1 cellular context compared by ENCODE assay signal in the genomic region with DNA sequence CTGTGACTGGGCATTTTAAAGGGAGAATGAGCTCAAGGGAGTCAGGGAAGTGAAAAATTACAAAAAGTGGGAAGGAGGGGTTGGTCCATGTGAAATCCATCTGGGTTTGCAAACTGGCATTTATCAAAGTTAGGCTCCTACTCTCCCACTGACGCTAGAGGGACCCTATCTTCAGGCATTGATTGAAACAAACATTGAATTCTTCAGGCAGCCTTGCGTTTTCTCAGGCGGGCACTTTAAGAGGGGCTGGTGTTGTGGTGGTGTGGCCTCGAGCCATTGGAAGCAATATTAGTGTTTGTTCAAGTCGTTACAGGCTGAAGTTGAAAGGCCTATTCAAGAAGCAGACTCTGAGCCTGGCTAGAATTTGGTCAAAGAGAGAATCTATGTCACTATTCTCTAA.
TF ChIP-seq lines count a peak whose summit lies in the region.

No MANE protein-coding gene starts in this region.

TF ChIP-seq in HepG2, 621 proteins besides CTCF, POLR2A, EP300 and RAD21:
- no peak for TF ChIP-seq MAFF (IDR thresholded peaks at IDR 0.05; ENCODE audit: low read depth, low read length)
- no peak for TF ChIP-seq CEBPG (CRISPR knock-in tag; IDR thresholded peaks at IDR 0.05)
- TF ChIP-seq ZNF501 (CRISPR knock-in tag; IDR thresholded peaks at IDR 0.05), result 0 out of 2 replicates have a peak, but pooled peaks have one; percentile 27
- TF ChIP-seq, protein P1, sequence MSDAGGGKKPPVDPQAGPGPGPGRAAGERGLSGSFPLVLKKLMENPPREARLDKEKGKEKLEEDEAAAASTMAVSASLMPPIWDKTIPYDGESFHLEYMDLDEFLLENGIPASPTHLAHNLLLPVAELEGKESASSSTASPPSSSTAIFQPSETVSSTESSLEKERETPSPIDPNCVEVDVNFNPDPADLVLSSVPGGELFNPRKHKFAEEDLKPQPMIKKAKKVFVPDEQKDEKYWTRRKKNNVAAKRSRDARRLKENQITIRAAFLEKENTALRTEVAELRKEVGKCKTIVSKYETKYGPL (CRISPR knock-in tag; IDR thresholded peaks at IDR 0.05), result no peak
- no peak for TF ChIP-seq ZFP37 (CRISPR knock-in tag; IDR thresholded peaks at IDR 0.05; ENCODE audit: borderline replicate concordance)
- no peak for TF ChIP-seq ZNF430 (CRISPR knock-in tag; IDR thresholded peaks at IDR 0.05)
- no peak for TF ChIP-seq ZNF878 (CRISPR knock-in tag; IDR thresholded peaks at IDR 0.05)
- TF ChIP-seq ZNF546 (CRISPR knock-in tag; conservative IDR thresholded peaks at IDR 0.05), result no peak
- no peak for TF ChIP-seq ZFP36 (IDR thresholded peaks at IDR 0.05; ENCODE audit: borderline replicate concordance, low read depth, low read length, partially characterized antibody)
- TF ChIP-seq STAG1 (CRISPR knock-in tag; IDR thresholded peaks at IDR 0.05), result peak; percentile 53
- no peak for TF ChIP-seq NFKBIZ (CRISPR knock-in tag; IDR thresholded peaks at IDR 0.05)
- no peak for TF ChIP-seq NCOA5 (CRISPR knock-in tag; IDR thresholded peaks at IDR 0.05)
- 0 out of 2 replicates have a peak, but pooled peaks have one; percentile 2 for TF ChIP-seq ZNF563 (CRISPR knock-in tag; IDR thresholded peaks at IDR 0.05)
- TF ChIP-seq RFX3 (CRISPR knock-in tag; IDR thresholded peaks at IDR 0.05), result no peak
- no peak for TF ChIP-seq FOSL1 (CRISPR knock-in tag; IDR thresholded peaks at IDR 0.05; ENCODE audit: borderline replicate concordance)
- no peak for TF ChIP-seq ZFX (CRISPR knock-in tag; IDR thresholded peaks at IDR 0.05; ENCODE audit: low read depth)
- no peak for TF ChIP-seq ZFP1 (CRISPR knock-in tag; IDR thresholded peaks at IDR 0.05)
